In the genomic region with DNA sequence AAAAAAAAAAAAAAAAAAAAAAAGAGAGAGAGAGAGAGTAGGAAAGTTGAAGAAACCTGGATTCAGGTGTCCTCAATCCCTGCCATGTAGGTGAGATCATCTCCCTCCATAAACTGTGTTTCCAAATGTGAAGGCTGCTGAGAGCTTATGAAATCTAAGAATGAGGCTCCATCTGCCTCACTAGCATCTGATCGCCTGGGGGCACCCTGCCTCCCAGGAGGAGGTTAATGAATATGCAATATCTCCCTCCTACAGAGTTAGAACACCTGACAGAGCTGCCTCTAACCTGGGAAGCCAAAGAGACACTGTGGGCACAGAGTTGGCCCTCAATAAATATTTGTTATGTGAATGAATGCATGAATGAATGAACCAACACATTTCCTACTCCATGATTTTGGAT, we compare ENCODE assay signal across 17 cellular contexts. TPM values are rescaled to one million over a fixed set of nuclear protein-coding genes. Genes with fewer than 3 reads are reported as not detected.
A peak's percentile ranks its signal among the peaks of the same experiment; 100 is the strongest.
DNase-seq lines count a peak whose midpoint lies in the region; ATAC-seq and TF ChIP-seq lines count a peak whose summit lies in the region.
"Had no signal": no experiment of that assay in that cellular context is flagged by ENCODE, and none has a peak within 500 bp of the region (broad histone marks: within the 10 kb centered on the region; RNA-seq: fewer than 3 reads in every experiment).

No MANE protein-coding gene starts in this region.

- peaks cover 1% of the 10 kb centered on the region for H3K27me3 Mint-ChIP-seq in glutamatergic neuron (ENCODE audit: unreplicated experiment)

- H3K79me2 ChIP-seq in OCI-LY3 (ENCODE audit: low read length) = no peaks in the 10 kb centered on the region

- H3K4me1 ChIP-seq in OCI-LY3 (ENCODE audit: low read length) = peaks cover 37% of the 10 kb centered on the region
- no peaks in the 10 kb centered on the region for H3K4me1 ChIP-seq in testis
- H3K4me1 ChIP-seq: adrenal gland, heart left ventricle, upper lobe of right lung had no signal

- H3K9me3 Mint-ChIP-seq in glutamatergic neuron (ENCODE audit: unreplicated experiment) = peaks cover 2% of the 10 kb centered on the region

- no peak for ATAC-seq in sciatic nerve
- ATAC-seq: heart left ventricle, mucosa of descending colon, upper lobe of right lung had no signal

- no peaks in the 10 kb centered on the region for H4K20me1 ChIP-seq in OCI-LY3 (ENCODE audit: insufficient read depth, low read length)

- intact Hi-C loops in dorsolateral prefrontal cortex (cut with DNase I) (no loop called here), testis (cut with DNase I; ENCODE audit: low total_unique reads) (no loop called here), sciatic nerve (cut with DNase I) (no loop called here)

- H3K27ac ChIP-seq in OCI-LY3 (ENCODE audit: low read length) (no peak overlapping the region), dorsolateral prefrontal cortex (no peak overlapping the region), testis (no peak overlapping the region)
- H3K27ac ChIP-seq: adrenal gland, epithelial cell of prostate, heart left ventricle, upper lobe of right lung had no signal

- DNase-seq in GM06990 (ENCODE audit: extremely low read depth, insufficient read length) (no peak), H7 (peak; percentile 24), glutamatergic neuron (peak; percentile 32), dorsolateral prefrontal cortex (no peak), testis (no peak), sciatic nerve (ENCODE audit: low spot score) (no peak), HCEC 1CT (no peak)
- DNase-seq: activated CD4-positive, alpha-beta T cell treated with anti-CD3 and anti-CD28 coated beads, Interleukin-2, amount 50 U/mL, for 48 hours; adrenal gland; AML-193; heart left ventricle; Kasumi-1; mucosa of descending colon; NCI-H1694 treated with DMSO at 0.1 percent for 48 hours; upper lobe of right lung had no signal

- H3K36me3 ChIP-seq in GM06990 (ENCODE audit: control insufficient read depth, insufficient read depth, low read length) (no peaks in the 10 kb centered on the region), H7 (replicated peaks; ENCODE audit: control insufficient read depth, insufficient read depth, low read length) (no peaks in the 10 kb centered on the region), OCI-LY3 (replicated peaks; ENCODE audit: low read depth, low read length) (no peaks in the 10 kb centered on the region), testis (ENCODE audit: low read depth, missing control alignments) (no peaks in the 10 kb centered on the region)
- H3K36me3 ChIP-seq: adrenal gland, heart left ventricle, upper lobe of right lung had no signal

- H3K9me3 ChIP-seq in OCI-LY3 (ENCODE audit: insufficient read depth, low read length) (no peaks in the 10 kb centered on the region), testis (no peaks in the 10 kb centered on the region)
- H3K9me3 ChIP-seq: adrenal gland, heart left ventricle, mucosa of descending colon, upper lobe of right lung had no signal

- no peak overlapping the region for H3K4me3 Mint-ChIP-seq in glutamatergic neuron (ENCODE audit: unreplicated experiment)

- WGBS in testis, 2 donors = 44 to 47% methylated on average over 1 of the region's 1 CpG

- TF ChIP-seq POLR2A in testis (IDR thresholded peaks at IDR 0.05) = no peak

- H3K36me3 Mint-ChIP-seq in glutamatergic neuron (ENCODE audit: unreplicated experiment) = peaks cover 4% of the 10 kb centered on the region

- no peak overlapping the region for H3K27ac Mint-ChIP-seq in glutamatergic neuron (ENCODE audit: unreplicated experiment)

- no peak overlapping the region for H2AFZ ChIP-seq in OCI-LY3 (ENCODE audit: low read depth, low read length)

- H3K4me2 ChIP-seq in OCI-LY3 (ENCODE audit: low read length) = no peak overlapping the region; the same call in 1 of the 2 replicates

- H3K4me1 Mint-ChIP-seq in glutamatergic neuron (ENCODE audit: low read depth, unreplicated experiment) = no peaks in the 10 kb centered on the region

- H3K27me3 ChIP-seq in GM06990 (replicated peaks; ENCODE audit: control insufficient read depth, insufficient read depth, low read length) (no peaks in the 10 kb centered on the region), H7 (ENCODE audit: control insufficient read depth, insufficient read depth, low read length) (peaks cover 3% of the 10 kb centered on the region; the same call in 1 of the 2 replicates), OCI-LY3 (ENCODE audit: low read depth, low read length) (no peaks in the 10 kb centered on the region), dorsolateral prefrontal cortex (no peaks in the 10 kb centered on the region), testis (no peaks in the 10 kb centered on the region)
- H3K27me3 ChIP-seq: adrenal gland, upper lobe of right lung had no signal

- no peak overlapping the region for H3K9ac ChIP-seq in OCI-LY3 (ENCODE audit: low read length)

- H3K4me3 ChIP-seq in GM06990 (replicated peaks; ENCODE audit: low read depth, low read length) (no peak overlapping the region), H7 (ENCODE audit: insufficient read depth, low read depth, low read length) (no peak overlapping the region), OCI-LY3 (ENCODE audit: low read length) (no peak overlapping the region), dorsolateral prefrontal cortex (no peak overlapping the region), testis (no peak overlapping the region)
- H3K4me3 ChIP-seq: adrenal gland, heart left ventricle, mucosa of descending colon, upper lobe of right lung had no signal

- TF ChIP-seq CTCF in GM06990 (IDR thresholded peaks at IDR 0.05; ENCODE audit: insufficient read depth, low read length, poor library complexity, severe bottlenecking) = peak; percentile 38
- TF ChIP-seq CTCF in OCI-LY3 (IDR thresholded peaks at IDR 0.05; ENCODE audit: low read depth, low read length) = peak; percentile 54
- TF ChIP-seq CTCF in glutamatergic neuron (IDR thresholded peaks at IDR 0.05; ENCODE audit: partially characterized antibody, unreplicated experiment) = no peak
- no peak for TF ChIP-seq CTCF in dorsolateral prefrontal cortex (IDR thresholded peaks at IDR 0.05 in 54 of 56, conservative IDR thresholded peaks at IDR 0.05 in 2 of 56; ENCODE audit: low read depth in 1 of 56, partially characterized antibody in 56 of 56)
- TF ChIP-seq CTCF in testis (IDR thresholded peaks at IDR 0.05) = no peak

RNA-seq across cellular contexts. Expression of gene ZNF148, which starts 23.8 kb away (rescaled TPM):
- 9.7 and 14.3 TPM in 2 replicates for total RNA-seq in H7 (2014; rRNA removed; shearing (Covaris generic))
- total RNA-seq in glutamatergic neuron (ENCODE audit: unreplicated experiment) = 31.6 TPM
- 10 to 100 TPM; 55.2 to 94.4 (median 74.4) TPM for total RNA-seq in dorsolateral prefrontal cortex
- total RNA-seq in testis = 10 to 100 TPM; 29.7 to 33.6 TPM
- polyA plus RNA-seq in testis (ENCODE audit: insufficient read depth, low read depth, low replicate concordance) = 17.6 TPM
- 60.6 TPM for total RNA-seq in sciatic nerve

Comparison
In these comparisons a context has a peak if more than half of its experiments do, and no peak if none do; other contexts are left out.
1. DNase-seq: peak in H7 (single experiment) and glutamatergic neuron (single experiment); none in GM06990 (single experiment), dorsolateral prefrontal cortex (0 of 10), testis (single experiment), sciatic nerve (single experiment) and HCEC 1CT (single experiment).
2. CTCF ChIP-seq: peak in GM06990 (single experiment) and OCI-LY3 (single experiment); none in glutamatergic neuron (single experiment), dorsolateral prefrontal cortex (0 of 56) and testis (0 of 3).